ENCODE assay signal across 14 cellular contexts in genomic region chr12:64080319-64081008, GRCh38.
DNase-seq lines count a peak whose midpoint lies in the region; ATAC-seq, FAIRE-seq and TF ChIP-seq lines count a peak whose summit lies in the region.
"Had no signal": no experiment of that assay in that cellular context is flagged by ENCODE, and none has a peak within 500 bp of the region (broad histone marks: within the 10 kb centered on the region; RNA-seq: fewer than 3 reads in every experiment).

No MANE protein-coding gene starts in this region.

- H3K4me3 ChIP-seq in gastroesophageal sphincter: no peak overlapping the region
- H3K4me3 ChIP-seq in pancreas: no peak overlapping the region

- peaks cover 14% of the 10 kb centered on the region for H3K36me3 Mint-ChIP-seq in chondrocyte (ENCODE audit: low read depth)
- H3K36me3 Mint-ChIP-seq: naive thymus-derived CD8-positive, alpha-beta T cell had no signal

- TF ChIP-seq POLR2A in gastroesophageal sphincter (IDR thresholded peaks at IDR 0.05): no peak

- H3K27ac ChIP-seq in gastroesophageal sphincter (peak overlapping the region in 3 of 4 donors; percentile 32 to 59 (median 32)), pancreas (peak overlapping the region in 3 of 4 donors; percentile 28 to 83 (median 64))

- peak; percentile 64 for DNase-seq in DMS153 treated with DMSO at 0.1 percent for 48 hours (lab: John Stamatoyannopoulos, UW; ENCODE audit: unreplicated experiment)
- peak; percentile 19 for DNase-seq in NCI-H526 treated with DMSO at 0.1 percent for 48 hours (lab: John Stamatoyannopoulos, UW)
- peak in 3 of 6 donors; percentile 26 to 66 (median 45) for DNase-seq in pancreas
- DNase-seq in SK-N-DZ (ENCODE audit: low spot score): no peak
- no peak for DNase-seq in putamen (ENCODE audit: low spot score)
- no peak for DNase-seq in chondrocyte (ENCODE audit: low spot score)
- DNase-seq: activated CD4-positive, alpha-beta T cell treated with anti-CD3 and anti-CD28 coated beads for 1 hour; activated gamma-delta T cell treated with Interleukin-2 at 50 U/mL for 16 hours; naive thymus-derived CD8-positive, alpha-beta T cell; NCI-H446; SK-N-SH had no signal

- intact Hi-C loops in pancreas (cut with DNase I): no loop called here

- peaks cover 12% of the 10 kb centered on the region for H3K4me1 Mint-ChIP-seq in chondrocyte (ENCODE audit: low read depth)
- H3K4me1 Mint-ChIP-seq: naive thymus-derived CD8-positive, alpha-beta T cell had no signal

- no peaks in the 10 kb centered on the region for H3K27me3 Mint-ChIP-seq in chondrocyte (ENCODE audit: low read depth)

- H3K27me3 ChIP-seq in gastroesophageal sphincter (no peaks in the 10 kb centered on the region), pancreas (no peaks in the 10 kb centered on the region)

- H3K9me3 Mint-ChIP-seq in chondrocyte (ENCODE audit: low read depth): no peaks in the 10 kb centered on the region

- H3K4me1 ChIP-seq in gastroesophageal sphincter: peaks cover 5 to 41% (median 12%) of the 10 kb centered on the region in 3 donors
- H3K4me1 ChIP-seq in pancreas: peaks cover 22 to 38% (median 37%) of the 10 kb centered on the region in 3 donors

- ATAC-seq in gastroesophageal sphincter: no peak
- ATAC-seq in pancreas: peak; percentile 78 to 83 (median 80)
- ATAC-seq in HG02759 (IDR thresholded peaks at IDR 0.05; ENCODE audit: unreplicated experiment): no peak
- ATAC-seq: naive thymus-derived CD8-positive, alpha-beta T cell had no signal

- H3K27ac Mint-ChIP-seq in chondrocyte (ENCODE audit: unreplicated experiment): no peak overlapping the region
- H3K27ac Mint-ChIP-seq: naive thymus-derived CD8-positive, alpha-beta T cell had no signal

- no peak overlapping the region for H3K4me3 Mint-ChIP-seq in chondrocyte (ENCODE audit: unreplicated experiment)
- H3K4me3 Mint-ChIP-seq: naive thymus-derived CD8-positive, alpha-beta T cell had no signal

- H3K9me3 ChIP-seq in gastroesophageal sphincter (no peaks in the 10 kb centered on the region), pancreas (no peaks in the 10 kb centered on the region)
- H3K9me3 ChIP-seq: SK-N-SH had no signal

- FAIRE-seq in pancreas (lab: Jason Lieb, UNC): peak; percentile 9
- FAIRE-seq: colon had no signal

- peaks cover 0 to 14% of the 10 kb centered on the region in 2 donors for H3K36me3 ChIP-seq in gastroesophageal sphincter
- no peaks in the 10 kb centered on the region for H3K36me3 ChIP-seq in pancreas

- no peak for TF ChIP-seq CTCF in gastroesophageal sphincter (IDR thresholded peaks at IDR 0.05)
- TF ChIP-seq CTCF in pancreas (IDR thresholded peaks at IDR 0.05): no peak
- no peak for TF ChIP-seq CTCF in chondrocyte (IDR thresholded peaks at IDR 0.05)

- 36 to 57% methylated on average over 7 of the region's 7 CpGs for WGBS in gastroesophageal sphincter (ENCODE audit: low coverage in 1 of 2), 2 donors
- 17 to 25% methylated on average over 7 of the region's 7 CpGs for WGBS in pancreas, 2 donors

- no peak for TF ChIP-seq EP300 in gastroesophageal sphincter (IDR thresholded peaks at IDR 0.05)

Comparison
In these comparisons a context has a peak if more than half of its experiments do, and no peak if none do; other contexts are left out.
1. DNase-seq: peak in DMS153 treated with DMSO at 0.1 percent for 48 hours (single experiment) and NCI-H526 treated with DMSO at 0.1 percent for 48 hours (single experiment); none in SK-N-DZ (single experiment), putamen (single experiment) and chondrocyte (single experiment).
2. ATAC-seq: peak in pancreas (4 of 4); none in gastroesophageal sphincter (single experiment) and HG02759 (single experiment).